ENCODE assay signal across 15 cellular contexts in the genomic region with DNA sequence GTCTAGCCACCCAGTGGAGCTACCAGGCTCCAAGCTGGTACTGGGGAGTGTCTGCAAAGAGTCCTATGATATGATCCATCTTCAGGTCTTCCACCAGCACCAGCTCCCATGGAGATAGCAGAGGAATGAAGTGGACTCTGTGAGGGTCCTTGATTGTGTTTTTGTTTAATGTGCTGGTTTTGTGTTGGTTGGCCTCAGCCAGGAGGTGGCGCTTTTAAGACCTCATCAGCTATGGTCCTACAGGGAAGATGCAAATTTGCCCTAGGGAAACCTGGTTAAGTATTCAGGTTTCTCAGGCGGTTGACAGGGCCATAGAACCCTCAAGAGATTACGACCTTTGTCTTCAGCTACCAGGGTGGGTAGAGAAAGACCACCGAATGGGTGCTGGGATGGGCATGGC.
A peak's percentile ranks its signal among the peaks of the same experiment; 100 is the strongest.
DNase-seq lines count a peak whose midpoint lies in the region; FAIRE-seq and TF ChIP-seq lines count a peak whose summit lies in the region.
"Had no signal": no experiment of that assay in that cellular context is flagged by ENCODE, and none has a peak within 500 bp of the region (broad histone marks: within the 10 kb centered on the region; RNA-seq: fewer than 3 reads in every experiment).

No MANE protein-coding gene starts in this region.

- TF ChIP-seq CTCF in bronchial epithelial cell (IDR thresholded peaks at IDR 0.05; ENCODE audit: insufficient read depth, low read length, severe bottlenecking) = no peak
- peak; percentile 15 for TF ChIP-seq CTCF in retinal pigment epithelial cell (conservative IDR thresholded peaks at IDR 0.05; ENCODE audit: low read depth, low read length)
- TF ChIP-seq CTCF in foreskin fibroblast (IDR thresholded peaks at IDR 0.05; ENCODE audit: low read depth, low read length) = no peak
- TF ChIP-seq CTCF in Calu3 (IDR thresholded peaks at IDR 0.05; ENCODE audit: unreplicated experiment) = no peak

- H3K27ac ChIP-seq in mesenchymal stem cell (ENCODE audit: low read length, poor library complexity, severe bottlenecking) = no peak overlapping the region
- H3K27ac ChIP-seq: Peyer's patch had no signal

- H3K9me3 Mint-ChIP-seq in Calu3 (ENCODE audit: low read depth, unreplicated experiment) = peaks cover 5% of the 10 kb centered on the region

- no peak overlapping the region for H2AK5ac ChIP-seq in mesenchymal stem cell (ENCODE audit: low read length, severe bottlenecking)

- no peak overlapping the region for H3K4me3 ChIP-seq in Jurkat, Clone E6-1 (ENCODE audit: low read length)
- H3K4me3 ChIP-seq in bronchial epithelial cell (ENCODE audit: low read depth, low read length) (no peak overlapping the region), retinal pigment epithelial cell (ENCODE audit: low read length) (no peak overlapping the region), foreskin fibroblast (ENCODE audit: low read depth in 1 of 2, low read length in 2 of 2) (no peak overlapping the region), mesenchymal stem cell (ENCODE audit: insufficient read depth in 1 of 2, low read depth in 1 of 2, low read length in 2 of 2) (no peak overlapping the region)
- H3K4me3 ChIP-seq: Peyer's patch had no signal

- H3K36me3 ChIP-seq in bronchial epithelial cell (ENCODE audit: control insufficient read depth, insufficient read depth, low read length) = no peaks in the 10 kb centered on the region
- no peaks in the 10 kb centered on the region for H3K36me3 ChIP-seq in mesenchymal stem cell (ENCODE audit: control insufficient read depth in 1 of 2, insufficient read depth in 2 of 2, low read depth in 1 of 2, low read length in 2 of 2)
- H3K36me3 ChIP-seq: Peyer's patch had no signal

- peaks cover 4% of the 10 kb centered on the region for H3K9me3 ChIP-seq in mesenchymal stem cell (ENCODE audit: control insufficient read depth, low read length)
- H3K9me3 ChIP-seq: Peyer's patch had no signal

- H2BK12ac ChIP-seq in mesenchymal stem cell (ENCODE audit: low read length in 2 of 2) = no peak overlapping the region

- no peak overlapping the region for H3K23ac ChIP-seq in mesenchymal stem cell (ENCODE audit: low read length in 2 of 2)

- H3K79me1 ChIP-seq in mesenchymal stem cell (replicated peaks; ENCODE audit: low read length, poor library complexity, severe bottlenecking) = no peaks in the 10 kb centered on the region

- WGBS in mesenchymal stem cell = 75% methylated on average over 4 of the region's 4 CpGs

- no peak overlapping the region for H4K91ac ChIP-seq in mesenchymal stem cell (ENCODE audit: low read length)

- H3K4me3 Mint-ChIP-seq in Calu3 (ENCODE audit: low read depth, unreplicated experiment) = no peak overlapping the region

- no peaks in the 10 kb centered on the region for H3K4me1 Mint-ChIP-seq in Calu3 (ENCODE audit: low read depth, unreplicated experiment)

- H3K4me2 ChIP-seq in mesenchymal stem cell (ENCODE audit: low read length, poor library complexity, severe bottlenecking) = no peak overlapping the region

- CTCF ChIA-PET in Calu3 (lab: Charles Lee) = no interaction called here

- H2BK15ac ChIP-seq in mesenchymal stem cell (ENCODE audit: low read depth, poor library complexity, severe bottlenecking) = no peak overlapping the region

- H3K18ac ChIP-seq in mesenchymal stem cell (ENCODE audit: low read depth in 1 of 2, low read length in 2 of 2) = no peak overlapping the region

- no peak overlapping the region for H4K8ac ChIP-seq in mesenchymal stem cell (ENCODE audit: low read length)

- no peak overlapping the region for H3K27ac Mint-ChIP-seq in Calu3 (ENCODE audit: unreplicated experiment)

- peak; percentile 66 for FAIRE-seq in bronchial epithelial cell (lab: Jason Lieb, UNC)

- DNase-seq in DMS 273 (lab: John Stamatoyannopoulos, UW; ENCODE audit: unreplicated experiment) (peak; percentile 0), DMS 273 treated with DMSO at 0.1 percent for 48 hours (lab: John Stamatoyannopoulos, UW) (no peak), bronchial epithelial cell (ENCODE audit: low read depth) (no peak), retinal pigment epithelial cell (ENCODE audit: low read depth) (no peak), foreskin fibroblast (no peak), Calu3 (no peak), mesenchymal stem cell (no peak)
- peak; percentile 17 for DNase-seq in Jurkat, Clone E6-1 (ENCODE audit: low read depth, low spot score)
- DNase-seq: 8988T, C1 segment of cervical spinal cord, NCI-H1105, NCI-H1694, NCI-H2227 treated with DMSO at 0.1 percent for 48 hours, NCI-H524, Peyer's patch had no signal

- no TSS peak for BruUV-seq in Calu3 (replicated peaks; lab: Mats Ljungman, UMichigan)

- no peaks in the 10 kb centered on the region for H3K4me1 ChIP-seq in mesenchymal stem cell (ENCODE audit: control insufficient read depth, insufficient read depth, low read depth, low read length)
- H3K4me1 ChIP-seq: Peyer's patch had no signal

- H3K27me3 ChIP-seq in bronchial epithelial cell (ENCODE audit: control insufficient read depth, insufficient read depth, low read length) (no peaks in the 10 kb centered on the region), mesenchymal stem cell (ENCODE audit: control insufficient read depth in 1 of 2, insufficient read depth in 1 of 2, low read length in 2 of 2) (no peaks in the 10 kb centered on the region)
- H3K27me3 ChIP-seq: Peyer's patch had no signal

- no peaks in the 10 kb centered on the region for H3K36me3 Mint-ChIP-seq in Calu3 (ENCODE audit: insufficient read depth, unreplicated experiment)

- no peak overlapping the region for H2BK120ac ChIP-seq in mesenchymal stem cell (ENCODE audit: low read depth, low read length)

- no peak overlapping the region for H3K9ac ChIP-seq in mesenchymal stem cell (ENCODE audit: low read length)

- H2AFZ ChIP-seq in mesenchymal stem cell (ENCODE audit: low read depth, low read length) = no peak overlapping the region

- intact Hi-C loops in Calu3 (cut with micrococcal nuclease; ENCODE audit: unreplicated experiment) = no loop called here

- no peak overlapping the region for H3K4ac ChIP-seq in mesenchymal stem cell (ENCODE audit: low read depth in 1 of 2, low read length in 2 of 2)

- H2BK5ac ChIP-seq in mesenchymal stem cell (ENCODE audit: low read depth, low read length, poor library complexity, severe bottlenecking) = no peak overlapping the region

- H3K14ac ChIP-seq in mesenchymal stem cell (ENCODE audit: low read length in 2 of 2) = no peak overlapping the region

- no peaks in the 10 kb centered on the region for H3K27me3 Mint-ChIP-seq in Calu3 (ENCODE audit: unreplicated experiment)

Comparison
In these comparisons a context has a peak if more than half of its experiments do, and no peak if none do; other contexts are left out.
1. DNase-seq: peak in DMS 273 (single experiment) and Jurkat, Clone E6-1 (single experiment); none in DMS 273 treated with DMSO at 0.1 percent for 48 hours (single experiment), bronchial epithelial cell (single experiment), retinal pigment epithelial cell (single experiment), foreskin fibroblast (0 of 2), Calu3 (single experiment) and mesenchymal stem cell (single experiment).